Comparison of ENCODE assay signal across 25 cellular contexts in the genomic region with DNA sequence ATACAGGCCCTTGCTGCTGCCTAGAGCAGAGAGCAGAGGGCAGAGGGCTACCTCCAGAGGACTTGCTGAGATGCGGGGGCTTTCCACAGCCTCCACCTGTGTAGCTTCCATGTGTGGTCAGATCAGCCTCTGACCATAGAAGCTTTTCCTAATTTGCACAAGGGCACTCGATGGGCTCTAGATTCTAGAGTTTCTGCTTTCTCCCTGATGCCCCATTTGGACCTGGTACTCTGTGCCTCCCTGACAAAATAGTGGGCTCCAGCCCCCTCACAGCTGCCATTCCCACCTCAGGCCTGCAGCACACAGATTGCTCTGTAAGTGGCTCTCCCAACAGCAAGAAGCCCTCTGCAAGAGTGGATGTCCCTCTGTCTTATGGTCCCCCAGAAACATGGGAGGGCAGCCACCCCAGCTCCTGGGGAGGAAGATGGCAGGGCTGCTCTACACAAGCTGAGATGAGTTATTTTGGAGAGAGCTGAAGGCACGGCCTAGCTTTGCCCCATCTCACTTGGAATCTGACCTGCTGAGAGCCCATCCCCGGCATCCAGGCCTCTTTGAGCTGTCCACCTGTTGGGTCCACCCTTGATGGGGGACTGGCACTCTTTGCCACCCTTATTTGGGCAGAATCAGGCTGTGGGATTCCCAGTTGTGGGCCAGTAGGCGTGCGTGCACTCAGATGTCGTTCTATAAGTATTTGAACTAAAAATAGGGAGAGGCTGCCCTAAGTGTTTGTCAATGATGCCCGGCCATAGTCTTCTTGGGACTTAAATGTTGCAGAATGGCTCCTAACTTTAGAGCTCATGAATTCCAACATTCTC. TPM values are rescaled to one million over a fixed set of nuclear protein-coding genes. Genes with fewer than 3 reads are reported as not detected.
"Had no signal": no experiment of that assay in that cellular context is flagged by ENCODE, and none has a peak within 500 bp of the region (broad histone marks: within the 10 kb centered on the region; RNA-seq: fewer than 3 reads in every experiment).

No MANE protein-coding gene starts in this region.

- H3K4me3 Mint-ChIP-seq: activated CD4-positive, alpha-beta T cell treated with anti-CD3 and anti-CD28 coated beads, Interleukin-2, amount 10 ng/mL, durations not matched to agents 7 days and 5 days; activated naive CD8-positive, alpha-beta T cell treated with anti-CD3 and anti-CD28 coated beads, Interleukin-2, amount 10 ng/mL, durations not matched to agents 7 days and 5 days; mesothelial cell of epicardium; neural progenitor cell had no signal

- H3K27ac Mint-ChIP-seq: activated CD4-positive, alpha-beta T cell treated with anti-CD3 and anti-CD28 coated beads, Interleukin-2, amount 10 ng/mL, durations not matched to agents 7 days and 5 days; activated naive CD8-positive, alpha-beta T cell treated with anti-CD3 and anti-CD28 coated beads, Interleukin-2, amount 10 ng/mL, durations not matched to agents 7 days and 5 days; mesothelial cell of epicardium; neural progenitor cell had no signal

- H3K27ac ChIP-seq: body of pancreas, neural progenitor cell, prostate gland had no signal

- H3K36me3 ChIP-seq: neural progenitor cell, prostate gland had no signal

- DNase-seq: activated CD4-positive, alpha-beta T cell treated with anti-CD3 and anti-CD28 coated beads, Interleukin-2, amount 10 ng/mL, durations not matched to agents 7 days and 5 days; activated naive CD4-positive, alpha-beta T cell; activated naive CD8-positive, alpha-beta T cell treated with anti-CD3 and anti-CD28 coated beads, Interleukin-2, amount 10 ng/mL, durations not matched to agents 7 days and 5 days; amygdala; body of pancreas; erythroblast; hypothalamus; kidney; right cardiac atrium; small intestine; stimulated activated CD4-positive, alpha-beta T cell treated with anti-CD3 and anti-CD28 coated beads, Interleukin-15, amount 100 ng/mL, for 24 hours; stimulated activated CD4-positive, alpha-beta T cell treated with anti-CD3 and anti-CD28 coated beads, Interleukin-2, amount 100 ng/mL, for 48 hours had no signal

- H3K36me3 Mint-ChIP-seq: activated naive CD8-positive, alpha-beta T cell treated with anti-CD3 and anti-CD28 coated beads, Interleukin-2, amount 10 ng/mL, durations not matched to agents 7 days and 5 days; mesothelial cell of epicardium; neural progenitor cell had no signal

- H3K27me3 ChIP-seq: body of pancreas, neural progenitor cell had no signal

- H3K9me3 Mint-ChIP-seq: activated CD4-positive, alpha-beta T cell treated with anti-CD3 and anti-CD28 coated beads, Interleukin-2, amount 10 ng/mL, durations not matched to agents 7 days and 5 days; activated naive CD8-positive, alpha-beta T cell treated with anti-CD3 and anti-CD28 coated beads, Interleukin-2, amount 10 ng/mL, durations not matched to agents 7 days and 5 days; mesothelial cell of epicardium; neural progenitor cell had no signal

- H3K9me3 ChIP-seq: body of pancreas, prostate gland had no signal

- H3K4me3 ChIP-seq: body of pancreas, neural progenitor cell, prostate gland had no signal

- H3K4me1 ChIP-seq: body of pancreas, neural progenitor cell, prostate gland had no signal

- ATAC-seq: activated CD4-positive, CD25-positive, alpha-beta regulatory T cell treated with anti-CD3 and anti-CD28 coated beads, Interleukin-2, amount 50 U/mL, for 24 hours; body of pancreas; right cardiac atrium; SK-N-SH treated with all-trans-retinoic acid at 6 μM for 48 hours had no signal

- H3K27me3 Mint-ChIP-seq: activated CD4-positive, alpha-beta T cell treated with anti-CD3 and anti-CD28 coated beads, Interleukin-2, amount 10 ng/mL, durations not matched to agents 7 days and 5 days had no signal

RNA-seq across cellular contexts. Expression of gene TMEM273, which starts 16.7 kb away (rescaled TPM):
- total RNA-seq: mesothelial cell of epicardium, osteocyte had no signal

RNA-seq across cellular contexts. Expression of gene FAM170B, which starts 37.7 kb away (rescaled TPM):
- total RNA-seq: activated CD4-positive, alpha-beta T cell treated with anti-CD3 and anti-CD28 coated beads, Interleukin-2, amount 10 ng/mL, durations not matched to agents 7 days and 5 days; activated CD8-positive, alpha-beta memory T cell treated with anti-CD3 and anti-CD28 coated beads for 36 hours; activated naive CD8-positive, alpha-beta T cell treated with anti-CD3 and anti-CD28 coated beads, Interleukin-2, amount 10 ng/mL, durations not matched to agents 7 days and 5 days; body of pancreas; cardiac septum; frontal cortex; kidney; left lobe of liver; lung microvascular endothelial cell; mesothelial cell of epicardium; osteocyte; prostate gland; right cardiac atrium; T-helper 1 cell treated with Interleukin-12 subunit alpha and Interleukin-12 subunit beta and Interleukin-4 antibody, amounts not matched to agents 30 ng/mL and 1 ng/mL, for 36 hours; urinary bladder had no signal
- polyA plus RNA-seq: right cardiac atrium, small intestine, urinary bladder had no signal

RNA-seq across cellular contexts. Expression of gene VSTM4, which starts 56.2 kb away (rescaled TPM):
- total RNA-seq: activated naive CD8-positive, alpha-beta T cell treated with anti-CD3 and anti-CD28 coated beads, Interleukin-2, amount 10 ng/mL, durations not matched to agents 7 days and 5 days had no signal
